12 cellular contexts compared by ENCODE assay signal in the genomic region with DNA sequence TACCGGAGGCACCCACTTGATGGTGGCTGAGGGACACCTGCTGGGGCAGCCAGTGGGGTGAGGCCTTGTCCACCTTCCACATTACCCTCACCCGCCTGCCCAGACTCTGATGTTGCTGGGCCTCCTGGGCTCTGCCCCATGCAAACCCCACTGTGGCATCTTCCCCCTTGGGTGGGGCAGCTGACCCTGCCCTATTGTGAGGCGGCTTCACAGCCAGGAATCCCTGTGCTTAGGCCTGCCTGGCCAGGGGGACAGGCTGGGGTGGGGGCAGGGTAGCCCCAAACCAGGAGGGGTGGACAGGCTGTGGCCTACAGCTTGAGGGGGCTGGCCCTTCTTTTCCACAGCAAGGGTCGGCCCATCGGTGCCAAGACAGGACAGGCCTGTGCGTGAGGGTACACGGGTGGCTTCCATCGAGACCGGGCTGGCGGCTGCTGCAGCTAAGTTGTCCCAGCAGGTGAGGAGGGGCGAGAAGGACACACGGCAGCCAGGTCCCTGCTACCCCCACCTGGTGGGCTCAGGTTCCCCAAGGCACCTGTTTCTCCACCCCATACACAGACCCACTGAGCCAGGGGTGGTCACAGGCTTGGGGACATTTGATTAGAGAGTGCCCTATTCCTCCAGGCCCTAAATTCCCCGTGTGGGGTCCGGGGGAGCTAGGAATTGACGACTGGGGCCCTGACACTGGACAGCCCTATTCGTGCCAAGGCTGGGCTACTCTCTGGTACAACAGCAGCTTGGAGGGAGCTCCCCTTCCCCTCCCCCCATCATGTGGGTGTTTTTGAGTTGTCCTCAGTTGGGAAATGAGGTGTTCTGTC.
DNase-seq lines count a peak whose midpoint lies in the region; ATAC-seq and TF ChIP-seq lines count a peak whose summit lies in the region.
"Had no signal": no experiment of that assay in that cellular context is flagged by ENCODE, and none has a peak within 500 bp of the region (broad histone marks: within the 10 kb centered on the region; RNA-seq: fewer than 3 reads in every experiment).

No MANE protein-coding gene starts in this region.

- no peaks in the 10 kb centered on the region for H3K27me3 ChIP-seq in uterus

- H3K27ac Mint-ChIP-seq in activated naive CD4-positive, alpha-beta T cell treated with anti-CD3 and anti-CD28 coated beads for 36 hours = peak overlapping the region; percentile 30
- H3K27ac Mint-ChIP-seq in activated naive CD4-positive, alpha-beta T cell treated with anti-CD3 and anti-CD28 coated beads, Interleukin-2, amount 10 ng/mL, durations not matched to agents 7 days and 5 days = no peak overlapping the region
- no peak overlapping the region for H3K27ac Mint-ChIP-seq in natural killer cell
- H3K27ac Mint-ChIP-seq: nephron had no signal

- H3K4me3 Mint-ChIP-seq in activated naive CD4-positive, alpha-beta T cell treated with anti-CD3 and anti-CD28 coated beads for 36 hours = no peak overlapping the region
- no peak overlapping the region for H3K4me3 Mint-ChIP-seq in activated naive CD4-positive, alpha-beta T cell treated with anti-CD3 and anti-CD28 coated beads, Interleukin-2, amount 10 ng/mL, durations not matched to agents 7 days and 5 days
- no peak overlapping the region for H3K4me3 Mint-ChIP-seq in natural killer cell
- H3K4me3 Mint-ChIP-seq: nephron had no signal

- TF ChIP-seq CTCF in natural killer cell (IDR thresholded peaks at IDR 0.05) (no peak), uterus (IDR thresholded peaks at IDR 0.05) (no peak), GM10266 (IDR thresholded peaks at IDR 0.05; ENCODE audit: control insufficient read depth, insufficient read depth, low read depth, missing control alignments) (no peak)

- H3K27ac ChIP-seq in uterus = no peak overlapping the region
- H3K27ac ChIP-seq: skin epidermis had no signal

- peaks cover 12% of the 10 kb centered on the region for H3K36me3 Mint-ChIP-seq in activated naive CD4-positive, alpha-beta T cell treated with anti-CD3 and anti-CD28 coated beads for 36 hours (ENCODE audit: low read depth)
- peaks cover 11% of the 10 kb centered on the region for H3K36me3 Mint-ChIP-seq in activated naive CD4-positive, alpha-beta T cell treated with anti-CD3 and anti-CD28 coated beads, Interleukin-2, amount 10 ng/mL, durations not matched to agents 7 days and 5 days
- H3K36me3 Mint-ChIP-seq in natural killer cell = no peaks in the 10 kb centered on the region

- no peaks in the 10 kb centered on the region for H3K4me1 ChIP-seq in uterus

- H3K27me3 Mint-ChIP-seq in activated naive CD4-positive, alpha-beta T cell treated with anti-CD3 and anti-CD28 coated beads for 36 hours (ENCODE audit: low read depth) = no peaks in the 10 kb centered on the region
- H3K27me3 Mint-ChIP-seq in activated naive CD4-positive, alpha-beta T cell treated with anti-CD3 and anti-CD28 coated beads, Interleukin-2, amount 10 ng/mL, durations not matched to agents 7 days and 5 days = no peaks in the 10 kb centered on the region
- H3K27me3 Mint-ChIP-seq in natural killer cell (ENCODE audit: low read depth in 2 of 2) = no peaks in the 10 kb centered on the region

- H3K9me3 ChIP-seq in uterus = no peaks in the 10 kb centered on the region

- no peaks in the 10 kb centered on the region for H3K4me1 Mint-ChIP-seq in activated naive CD4-positive, alpha-beta T cell treated with anti-CD3 and anti-CD28 coated beads for 36 hours (ENCODE audit: low read depth)
- H3K4me1 Mint-ChIP-seq in activated naive CD4-positive, alpha-beta T cell treated with anti-CD3 and anti-CD28 coated beads, Interleukin-2, amount 10 ng/mL, durations not matched to agents 7 days and 5 days = no peaks in the 10 kb centered on the region
- H3K4me1 Mint-ChIP-seq in natural killer cell = peaks cover 0 to 6% of the 10 kb centered on the region in 2 donors
- H3K4me1 Mint-ChIP-seq: nephron had no signal

- no peaks in the 10 kb centered on the region for H3K36me3 ChIP-seq in uterus

- in situ Hi-C loops in ACHN (cut with HindIII; ENCODE audit: low pct_ligation_motif_present, low pct_unique_long_range_greater_than_20kb, low sequenced_read_pairs) = no loop called here

- no peak for DNase-seq in activated naive CD4-positive, alpha-beta T cell treated with anti-CD3 and anti-CD28 coated beads for 36 hours
- DNase-seq in activated naive CD4-positive, alpha-beta T cell treated with anti-CD3 and anti-CD28 coated beads, Interleukin-2, amount 10 ng/mL, durations not matched to agents 7 days and 5 days = no peak
- DNase-seq in ecto neural progenitor cell (ENCODE audit: low spot score) = peak; percentile 20
- DNase-seq in natural killer cell = peak; percentile 12
- DNase-seq in uterus = peak; percentile 7 to 10
- no peak for DNase-seq in GM10266 (ENCODE audit: extremely low spot score)
- DNase-seq in ACHN = no peak
- DNase-seq: NCI-H1417 treated with DMSO at 0.1 percent for 48 hours had no signal

- intact Hi-C loops in activated naive CD4-positive, alpha-beta T cell treated with anti-CD3 and anti-CD28 coated beads for 36 hours (cut with micrococcal nuclease) = no loop called here
- intact Hi-C loops in natural killer cell (cut with micrococcal nuclease) = no loop called here
- intact Hi-C loops in uterus (cut with DNase I; ENCODE audit: low total_unique reads) = no loop called here

- ATAC-seq in natural killer cell = no peak
- no peak for ATAC-seq in GM19455 (IDR thresholded peaks at IDR 0.05; ENCODE audit: unreplicated experiment)
- ATAC-seq: K562 had no signal

- H3K4me3 ChIP-seq in uterus = no peak overlapping the region
- H3K4me3 ChIP-seq: K562, skin epidermis had no signal

- TF ChIP-seq POLR2A in uterus (IDR thresholded peaks at IDR 0.05) = no peak

- no peaks in the 10 kb centered on the region for H3K9me3 Mint-ChIP-seq in activated naive CD4-positive, alpha-beta T cell treated with anti-CD3 and anti-CD28 coated beads for 36 hours
- peaks cover 7% of the 10 kb centered on the region for H3K9me3 Mint-ChIP-seq in activated naive CD4-positive, alpha-beta T cell treated with anti-CD3 and anti-CD28 coated beads, Interleukin-2, amount 10 ng/mL, durations not matched to agents 7 days and 5 days
- H3K9me3 Mint-ChIP-seq in natural killer cell = no peaks in the 10 kb centered on the region
- H3K9me3 Mint-ChIP-seq: nephron had no signal

- CTCF ChIA-PET in activated naive CD4-positive, alpha-beta T cell treated with anti-CD3 and anti-CD28 coated beads for 36 hours (lab: Charles Lee) = no interaction called here
- CTCF ChIA-PET in activated naive CD4-positive, alpha-beta T cell treated with anti-CD3 and anti-CD28 coated beads, Interleukin-2, amount 10 ng/mL, durations not matched to agents 7 days and 5 days (lab: Charles Lee) = no interaction called here

Comparison
In these comparisons a context has a peak if more than half of its experiments do, and no peak if none do; other contexts are left out.
1. DNase-seq: peak in ecto neural progenitor cell (single experiment), natural killer cell (single experiment) and uterus (2 of 2); none in activated naive CD4-positive, alpha-beta T cell treated with anti-CD3 and anti-CD28 coated beads for 36 hours (single experiment), activated naive CD4-positive, alpha-beta T cell treated with anti-CD3 and anti-CD28 coated beads, Interleukin-2, amount 10 ng/mL, durations not matched to agents 7 days and 5 days (single experiment), GM10266 (single experiment) and ACHN (single experiment).